Comparison of ENCODE assay signal across 21 cellular contexts in genomic region chr10:75974080-75974479, GRCh38.
"Had no signal": no experiment of that assay in that cellular context is flagged by ENCODE, and none has a peak within 500 bp of the region (broad histone marks: within the 10 kb centered on the region; RNA-seq: fewer than 3 reads in every experiment).

No MANE protein-coding gene starts in this region.

- H3K27ac ChIP-seq: epithelial cell of prostate, gastroesophageal sphincter, spleen, stomach, thoracic aorta, transverse colon had no signal

- H3K4me1 Mint-ChIP-seq: natural killer cell had no signal

- FAIRE-seq: endometrium had no signal

- H3K9me3 ChIP-seq: esophagus muscularis mucosa, gastroesophageal sphincter, spleen, stomach, thoracic aorta, transverse colon had no signal

- H3K27ac Mint-ChIP-seq: mesothelial cell of epicardium, natural killer cell had no signal

- DNase-seq: cortex of kidney; effector memory CD4-positive, alpha-beta T cell; glutamatergic neuron; natural killer cell; posterior cingulate gyrus; spleen; stimulated activated CD4-positive, alpha-beta T cell treated with anti-CD3 and anti-CD28 coated beads, Interleukin-15, amount 100 ng/mL, for 24 hours; stimulated activated CD4-positive, alpha-beta T cell treated with anti-CD3 and anti-CD28 coated beads, Interleukin-1b, Interleukin-23, amount 100 ng/mL, for 48 hours; stimulated activated CD4-positive, alpha-beta T cell treated with anti-CD3 and anti-CD28 coated beads, Interleukin-4, amount 100 ng/mL, for 4 hours; stimulated activated naive CD4-positive, alpha-beta T cell; stomach; substantia nigra; transverse colon had no signal

- H3K4me3 ChIP-seq: esophagus muscularis mucosa, gastroesophageal sphincter, spleen, stomach, thoracic aorta, transverse colon had no signal

- H3K36me3 ChIP-seq: esophagus muscularis mucosa, gastroesophageal sphincter, spleen, stomach, thoracic aorta, transverse colon had no signal

- H3K9me3 Mint-ChIP-seq: mesothelial cell of epicardium, natural killer cell had no signal

- H3K36me3 Mint-ChIP-seq: mesothelial cell of epicardium, natural killer cell had no signal

- H3K27me3 ChIP-seq: esophagus muscularis mucosa, gastroesophageal sphincter, spleen, stomach, transverse colon had no signal

- ATAC-seq: gastroesophageal sphincter, natural killer cell, sciatic nerve had no signal

- H3K4me3 Mint-ChIP-seq: mesothelial cell of epicardium, natural killer cell, neural crest cell had no signal
